ENCODE assay signal across 18 cellular contexts in genomic region chr1:4673494-4673893, GRCh38. TPM values are rescaled to one million over a fixed set of nuclear protein-coding genes. Genes with fewer than 3 reads are reported as not detected.
"Had no signal": no experiment of that assay in that cellular context is flagged by ENCODE, and none has a peak within 500 bp of the region (broad histone marks: within the 10 kb centered on the region; RNA-seq: fewer than 3 reads in every experiment).

No MANE protein-coding gene starts in this region.

- H3K9me3 ChIP-seq: lower lobe of right lung had no signal

- H3K4me1 ChIP-seq: heart left ventricle, lower lobe of right lung had no signal

- DNase-seq: activated CD4-positive, alpha-beta T cell treated with anti-CD3 and anti-CD28 coated beads, Interleukin-2, amount 10 ng/mL, durations not matched to agents 7 days and 5 days; activated CD8-positive, alpha-beta T cell treated with anti-CD3 and anti-CD28 coated beads, Interleukin-2, amount 10 ng/mL, durations not matched to agents 7 days and 5 days; activated effector memory CD4-positive, alpha-beta T cell treated with anti-CD3 and anti-CD28 coated beads, Interleukin-2, amount 50 U/mL, for 16 hours; activated T-cell treated with anti-CD3 and anti-CD28 coated beads, Interleukin-2, amount 50 U/mL, for 24 hours; erythroblast; heart left ventricle; left cardiac atrium; lower lobe of right lung; stimulated activated CD4-positive, alpha-beta T cell treated with anti-CD3 and anti-CD28 coated beads, Interleukin-2, amount 100 ng/mL, for 24 hours; stimulated activated naive CD8-positive, alpha-beta T cell treated with anti-CD3 and anti-CD28 coated beads, Interleukin-15, Interleukin-2, amounts not matched to agents 100 U/mL and 50 U/mL, for 24 hours; T1000 had no signal

- ATAC-seq: activated CD4-positive, CD25-positive, alpha-beta regulatory T cell treated with anti-CD3 and anti-CD28 coated beads, Interleukin-2, amount 50 U/mL, for 24 hours; activated CD8-positive, alpha-beta T cell treated with anti-CD3 and anti-CD28 coated beads, Interleukin-2, amount 10 ng/mL, durations not matched to agents 7 days and 5 days; activated naive CD4-positive, alpha-beta T cell treated with anti-CD3 and anti-CD28 coated beads, Interleukin-2, amount 50 U/mL, for 72 hours; heart left ventricle; left cardiac atrium; lower lobe of right lung; natural killer cell treated with Interleukin-12 subunit alpha and Interleukin-12 subunit beta and Interleukin-15 and Interleukin-18, amount 100 ng/mL, for 72 hours; stimulated activated naive CD8-positive, alpha-beta T cell treated with anti-CD3 and anti-CD28 coated beads, Interleukin-15, Interleukin-2, amounts not matched to agents 100 U/mL and 50 U/mL, for 24 hours had no signal

- H3K27ac ChIP-seq: cardiac muscle cell, heart left ventricle, lower lobe of right lung had no signal

- H3K36me3 ChIP-seq: cardiac muscle cell, heart left ventricle, lower lobe of right lung had no signal

- FAIRE-seq: colon, frontal cortex had no signal

- H3K4me3 ChIP-seq: cardiac muscle cell, heart left ventricle, lower lobe of right lung had no signal

- H3K27me3 ChIP-seq: cardiac muscle cell had no signal

RNA-seq across cellular contexts. Expression of gene AJAP1, which starts 19.1 kb away (rescaled TPM):
- total RNA-seq: activated CD4-positive, alpha-beta T cell treated with anti-CD3 and anti-CD28 coated beads, Interleukin-2, amount 10 ng/mL, durations not matched to agents 7 days and 5 days; activated CD8-positive, alpha-beta T cell treated with anti-CD3 and anti-CD28 coated beads, Interleukin-2, amount 10 ng/mL, durations not matched to agents 7 days and 5 days; cardiac muscle cell; natural killer cell treated with Interleukin-12 subunit alpha and Interleukin-12 subunit beta and Interleukin-15 and Interleukin-18, amount 100 ng/mL, for 72 hours; T-helper 1 cell treated with Interleukin-12 subunit alpha and Interleukin-12 subunit beta and Interleukin-4 antibody, amounts not matched to agents 30 ng/mL and 1 ng/mL, for 36 hours had no signal
